ENCODE assay signal across 8 cellular contexts in genomic region chr1:212285685-212286436, GRCh38. TPM values are rescaled to one million over a fixed set of nuclear protein-coding genes. Genes with fewer than 3 reads are reported as not detected.
DNase-seq lines count a peak whose midpoint lies in the region; ATAC-seq, FAIRE-seq and TF ChIP-seq lines count a peak whose summit lies in the region.

No MANE protein-coding gene starts in this region.

- peak; percentile 35 for ATAC-seq in RWPE2 (ENCODE audit: low read depth)
- ATAC-seq in Right ventricle myocardium superior (ENCODE audit: poor library complexity): peak; percentile 52
- peak; percentile 58 for ATAC-seq in upper lobe of right lung

- H3K4me3 ChIP-seq in RWPE2 (ENCODE audit: severe bottlenecking): peak overlapping the region; percentile 66
- H3K4me3 ChIP-seq in upper lobe of right lung: peak overlapping the region; percentile 86

- H3K27ac ChIP-seq in RWPE2 (ENCODE audit: poor library complexity, severe bottlenecking): peak overlapping the region; percentile 79
- peak overlapping the region; percentile 99 for H3K27ac ChIP-seq in upper lobe of right lung

- H3K27me3 ChIP-seq in RWPE2 (ENCODE audit: insufficient read depth, poor library complexity, severe bottlenecking): no peaks in the 10 kb centered on the region
- H3K27me3 ChIP-seq in upper lobe of right lung: no peaks in the 10 kb centered on the region

- DNase-seq in D341Med (ENCODE audit: low spot score): peak; percentile 79
- DNase-seq in GM20000 (ENCODE audit: low spot score): peak; percentile 69
- peak; percentile 38 for DNase-seq in HTR-8/SVneo (ENCODE audit: insufficient read length, low spot score)
- DNase-seq in RWPE2 (ENCODE audit: low spot score): peak; percentile 42
- peak; percentile 76 for DNase-seq in activated naive CD4-positive, alpha-beta T cell treated with Interleukin-2 at 50 U/mL for 16 hours
- peak; percentile 80 for DNase-seq in Right ventricle myocardium superior
- DNase-seq in posterior vena cava (ENCODE audit: low spot score): peak; percentile 90
- peak; percentile 92 for DNase-seq in upper lobe of right lung

- no peak for FAIRE-seq in HTR-8/SVneo (lab: Jason Lieb, UNC)

- H3K36me3 ChIP-seq in RWPE2 (ENCODE audit: low read depth) (no peaks in the 10 kb centered on the region), upper lobe of right lung (no peaks in the 10 kb centered on the region)

- TF ChIP-seq CTCF in GM20000 (IDR thresholded peaks at IDR 0.05; ENCODE audit: extremely low read depth, missing control alignments) (no peak), RWPE2 (IDR thresholded peaks at IDR 0.05; ENCODE audit: poor library complexity, severe bottlenecking) (no peak), upper lobe of right lung (IDR thresholded peaks at IDR 0.05) (no peak)

- H3K9me3 ChIP-seq in RWPE2 (ENCODE audit: severe bottlenecking) (no peaks in the 10 kb centered on the region), upper lobe of right lung (no peaks in the 10 kb centered on the region)

- peaks cover 16% of the 10 kb centered on the region for H3K4me1 ChIP-seq in RWPE2 (ENCODE audit: insufficient read depth, poor library complexity, severe bottlenecking)
- peaks cover 16% of the 10 kb centered on the region for H3K4me1 ChIP-seq in upper lobe of right lung

- intact Hi-C loops in Right ventricle myocardium superior (cut with DNase I) (loop anchor here (5.0 to 10.0 kb wide), 2 partner anchors 49 to 121 kb away; no protein-coding TSS in a partner anchor), posterior vena cava (cut with DNase I) (no loop called here), upper lobe of right lung (cut with DNase I) (no loop called here)

RNA-seq across cellular contexts. Expression of gene PPP2R5A, which starts 0.7 kb away (rescaled TPM):
- total RNA-seq in Right ventricle myocardium superior (77.9 TPM), posterior vena cava (10 to 100 TPM; 38.5 to 47.2 TPM), upper lobe of right lung (88.4 TPM)

Comparison
In these comparisons a context has a peak if more than half of its experiments do, and no peak if none do; other contexts are left out.
1. Peak in every context shown above with its lines: DNase-seq, ATAC-seq, H3K4me3 ChIP-seq and H3K27ac ChIP-seq.
2. DNase-seq: peak in every context shown above with its lines; median percentile 92 in upper lobe of right lung; 90 in posterior vena cava; 80 in Right ventricle myocardium superior; 79 in D341Med; 76 in activated naive CD4-positive, alpha-beta T cell treated with Interleukin-2 at 50 U/mL for 16 hours; 69 in GM20000; 42 in RWPE2; 38 in HTR-8/SVneo.